1 cellular context compared by ENCODE assay signal in the genomic region with DNA sequence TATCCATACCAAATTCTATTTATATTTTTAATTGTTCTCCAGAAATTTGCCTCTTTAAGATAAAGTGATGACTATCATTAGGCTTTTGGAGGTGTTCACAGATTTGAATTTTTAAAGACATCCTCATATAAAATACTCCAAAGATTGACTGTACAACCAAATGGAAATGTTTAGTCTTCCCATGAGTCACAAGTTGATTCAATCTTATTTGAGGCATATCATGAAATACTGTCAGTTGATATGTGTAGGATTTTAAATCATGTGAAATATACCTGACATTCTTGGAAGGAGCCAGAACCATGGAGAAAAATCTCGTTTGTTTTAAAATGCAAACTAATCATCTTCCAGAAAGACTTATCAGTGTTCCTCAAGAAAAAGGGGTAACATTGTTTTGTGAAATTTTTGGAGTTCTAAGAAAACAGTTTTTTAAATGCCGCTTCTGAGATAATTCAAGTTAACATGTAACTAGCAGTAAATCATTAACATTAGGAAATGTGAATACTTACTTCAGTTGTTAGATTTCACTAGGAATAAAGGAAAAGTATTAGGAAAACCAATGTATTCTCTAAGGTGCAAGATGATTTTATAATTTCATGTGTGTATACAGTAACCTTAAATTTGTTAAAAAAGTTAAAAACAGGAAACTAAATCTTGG.
A peak's percentile ranks its signal among the peaks of the same experiment; 100 is the strongest.
TF ChIP-seq lines count a peak whose summit lies in the region.

No MANE protein-coding gene starts in this region.

TF ChIP-seq in SK-N-SH, 30 proteins besides CTCF, POLR2A, EP300 and RAD21 (continued from another document):
- TF ChIP-seq, protein P1, sequence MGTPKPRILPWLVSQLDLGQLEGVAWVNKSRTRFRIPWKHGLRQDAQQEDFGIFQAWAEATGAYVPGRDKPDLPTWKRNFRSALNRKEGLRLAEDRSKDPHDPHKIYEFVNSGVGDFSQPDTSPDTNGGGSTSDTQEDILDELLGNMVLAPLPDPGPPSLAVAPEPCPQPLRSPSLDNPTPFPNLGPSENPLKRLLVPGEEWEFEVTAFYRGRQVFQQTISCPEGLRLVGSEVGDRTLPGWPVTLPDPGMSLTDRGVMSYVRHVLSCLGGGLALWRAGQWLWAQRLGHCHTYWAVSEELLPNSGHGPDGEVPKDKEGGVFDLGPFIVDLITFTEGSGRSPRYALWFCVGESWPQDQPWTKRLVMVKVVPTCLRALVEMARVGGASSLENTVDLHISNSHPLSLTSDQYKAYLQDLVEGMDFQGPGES (IDR thresholded peaks at IDR 0.05; ENCODE audit: low read depth, low read length) = no peak
- TF ChIP-seq FOSL2 (IDR thresholded peaks at IDR 0.05; ENCODE audit: borderline replicate concordance, low read depth) = peak; percentile 15; the same call in 1 of the 2 replicates
TF ChIP-seq in SK-N-SH: peak in this region for 2.
